Comparison of ENCODE assay signal across 8 cellular contexts in the genomic region with DNA sequence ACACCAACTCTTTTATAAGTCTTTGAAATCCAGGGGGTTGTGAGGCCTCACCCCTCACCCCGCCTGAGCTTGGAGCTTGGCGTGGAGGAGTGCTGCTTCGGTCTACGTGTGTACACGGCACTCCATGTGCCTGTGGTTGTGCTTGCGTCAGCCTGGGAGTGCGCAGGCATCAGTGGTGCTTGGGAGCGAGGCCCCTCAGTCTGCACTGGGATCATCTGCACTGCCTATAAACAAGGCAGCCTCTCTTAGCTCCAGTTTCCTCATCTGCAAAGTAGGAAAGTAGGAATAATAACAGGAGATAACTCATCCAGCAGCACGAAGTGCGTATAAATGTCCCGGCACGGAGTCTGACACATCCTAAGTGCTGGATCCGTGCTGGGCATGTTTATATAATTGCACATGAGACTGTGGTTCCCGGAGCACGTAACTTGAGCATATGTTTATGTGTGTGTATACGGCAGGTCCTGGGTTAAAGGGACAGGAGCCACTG. TPM values are rescaled to one million over a fixed set of nuclear protein-coding genes. Genes with fewer than 3 reads are reported as not detected.
DNase-seq lines count a peak whose midpoint lies in the region; ATAC-seq and TF ChIP-seq lines count a peak whose summit lies in the region.

No MANE protein-coding gene starts in this region.

- intact Hi-C loops in activated T-helper 1 cell treated with anti-CD3 and anti-CD28 coated beads, Interleukin-12 subunit alpha, Interleukin-12 subunit beta, Interleukin-2, Interleukin-4 antibody, amounts not matched to agents 30 ng/mL and 10 ng/mL and 1 ng/mL, durations not matched to agents 14 hours and 24 hours and 36 hours (cut with micrococcal nuclease): loop anchor here (5.0 to 10.0 kb wide), 9 partner anchors 40 to 1435 kb away; a partner anchor contains a TSS

- H3K4me3 Mint-ChIP-seq in activated T-helper 1 cell treated with anti-CD3 and anti-CD28 coated beads, Interleukin-12 subunit alpha, Interleukin-12 subunit beta, Interleukin-2, Interleukin-4 antibody, amounts not matched to agents 30 ng/mL and 10 ng/mL and 1 ng/mL, durations not matched to agents 14 hours and 24 hours and 36 hours: peak overlapping the region; percentile 99

- H3K27ac Mint-ChIP-seq in activated T-helper 1 cell treated with anti-CD3 and anti-CD28 coated beads, Interleukin-12 subunit alpha, Interleukin-12 subunit beta, Interleukin-2, Interleukin-4 antibody, amounts not matched to agents 30 ng/mL and 10 ng/mL and 1 ng/mL, durations not matched to agents 14 hours and 24 hours and 36 hours: peak overlapping the region; percentile 98

- no peaks in the 10 kb centered on the region for H3K27me3 Mint-ChIP-seq in activated T-helper 1 cell treated with anti-CD3 and anti-CD28 coated beads, Interleukin-12 subunit alpha, Interleukin-12 subunit beta, Interleukin-2, Interleukin-4 antibody, amounts not matched to agents 30 ng/mL and 10 ng/mL and 1 ng/mL, durations not matched to agents 14 hours and 24 hours and 36 hours (ENCODE audit: insufficient read depth)

- H3K9me3 Mint-ChIP-seq in activated T-helper 1 cell treated with anti-CD3 and anti-CD28 coated beads, Interleukin-12 subunit alpha, Interleukin-12 subunit beta, Interleukin-2, Interleukin-4 antibody, amounts not matched to agents 30 ng/mL and 10 ng/mL and 1 ng/mL, durations not matched to agents 14 hours and 24 hours and 36 hours: no peaks in the 10 kb centered on the region

- TF ChIP-seq CTCF in omental fat pad (IDR thresholded peaks at IDR 0.05): no peak

- peaks cover 24% of the 10 kb centered on the region for H3K36me3 Mint-ChIP-seq in activated T-helper 1 cell treated with anti-CD3 and anti-CD28 coated beads, Interleukin-12 subunit alpha, Interleukin-12 subunit beta, Interleukin-2, Interleukin-4 antibody, amounts not matched to agents 30 ng/mL and 10 ng/mL and 1 ng/mL, durations not matched to agents 14 hours and 24 hours and 36 hours (ENCODE audit: low read depth)

- peak; percentile 23 for ATAC-seq in GM21515 (IDR thresholded peaks at IDR 0.05; ENCODE audit: unreplicated experiment)
- peak; percentile 31 for ATAC-seq in omental fat pad (ENCODE audit: low FRiP score)

- H3K4me1 Mint-ChIP-seq in activated T-helper 1 cell treated with anti-CD3 and anti-CD28 coated beads, Interleukin-12 subunit alpha, Interleukin-12 subunit beta, Interleukin-2, Interleukin-4 antibody, amounts not matched to agents 30 ng/mL and 10 ng/mL and 1 ng/mL, durations not matched to agents 14 hours and 24 hours and 36 hours (ENCODE audit: low read depth): peaks cover 61% of the 10 kb centered on the region

- DNase-seq in CD1c-positive myeloid dendritic cell (ENCODE audit: extremely low spot score) (peak; percentile 19), LHCN-M2 (ENCODE audit: low read depth) (peak; percentile 91), fibroblast of peridontal ligament (ENCODE audit: extremely low read depth) (peak; percentile 88), omental fat pad (ENCODE audit: low spot score) (no peak), cerebellum (ENCODE audit: low spot score) (no peak), NCI-H774 (lab: John Stamatoyannopoulos, UW) (no peak)
- DNase-seq in activated T-helper 1 cell treated with anti-CD3 and anti-CD28 coated beads, Interleukin-12 subunit alpha, Interleukin-12 subunit beta, Interleukin-2, Interleukin-4 antibody, amounts not matched to agents 30 ng/mL and 10 ng/mL and 1 ng/mL, durations not matched to agents 14 hours and 24 hours and 36 hours (ENCODE audit: low spot score): peak; percentile 21

RNA-seq across cellular contexts. Expression of a gene that starts 1.2 kb away (rescaled TPM):
- 38.4 and 60.9 TPM in 2 replicates for total RNA-seq in LHCN-M2 (2014; rRNA removed)
- 101 TPM for polyA plus RNA-seq in LHCN-M2 (2012)
- 125 and 130 TPM in 2 replicates for total RNA-seq in activated T-helper 1 cell treated with anti-CD3 and anti-CD28 coated beads, Interleukin-12 subunit alpha, Interleukin-12 subunit beta, Interleukin-2, Interleukin-4 antibody, amounts not matched to agents 30 ng/mL and 10 ng/mL and 1 ng/mL, durations not matched to agents 14 hours and 24 hours and 36 hours
- total RNA-seq in omental fat pad: 100 to 1,000 TPM; 170 to 220 (median 171) TPM
- total RNA-seq in cerebellum: 12.8 TPM

Comparison
In these comparisons a context has a peak if more than half of its experiments do, and no peak if none do; other contexts are left out.
1. DNase-seq: peak in CD1c-positive myeloid dendritic cell (single experiment), LHCN-M2 (single experiment), activated T-helper 1 cell treated with anti-CD3 and anti-CD28 coated beads, Interleukin-12 subunit alpha, Interleukin-12 subunit beta, Interleukin-2, Interleukin-4 antibody, amounts not matched to agents 30 ng/mL and 10 ng/mL and 1 ng/mL, durations not matched to agents 14 hours and 24 hours and 36 hours (single experiment) and fibroblast of peridontal ligament (single experiment); none in omental fat pad (single experiment), cerebellum (single experiment) and NCI-H774 (single experiment).